In the genomic region with DNA sequence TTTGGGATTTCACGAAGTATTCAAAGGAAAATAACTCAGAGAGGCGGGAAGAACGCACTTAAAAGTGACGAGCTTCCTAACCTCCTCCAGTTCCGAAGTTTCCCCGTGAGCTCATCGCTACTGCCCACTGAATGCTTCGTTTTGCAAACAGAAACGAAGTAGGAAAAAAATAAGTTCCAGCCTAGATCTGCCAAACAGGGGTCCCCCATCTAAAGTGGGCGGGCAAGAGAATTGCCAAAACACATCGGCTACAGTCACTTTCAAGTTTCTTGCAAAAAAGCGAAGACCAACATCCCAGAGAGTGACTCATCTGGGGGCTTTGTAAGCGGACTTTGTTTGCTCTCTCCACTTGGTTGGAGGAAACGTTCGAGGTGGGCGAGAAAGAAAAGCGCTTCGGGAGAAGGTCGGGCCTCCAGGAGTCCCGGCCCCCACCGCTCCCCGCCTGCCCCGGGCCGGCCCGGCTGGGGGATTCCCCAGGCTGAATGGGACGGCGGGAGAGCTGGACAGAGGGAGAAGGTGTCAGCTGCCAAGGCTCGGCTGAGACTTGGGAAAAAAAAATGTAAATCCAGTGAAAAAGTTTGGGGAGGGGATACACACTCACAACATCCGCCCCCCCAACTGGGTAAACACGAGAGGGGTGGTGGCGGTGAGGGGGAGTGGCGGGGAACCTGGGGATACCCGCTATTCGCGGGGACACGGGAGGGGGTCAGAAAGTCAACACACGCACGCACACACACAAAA, we compare ENCODE assay signal across 8 cellular contexts. TPM values are rescaled to one million over a fixed set of nuclear protein-coding genes. Genes with fewer than 3 reads are reported as not detected.
DNase-seq lines count a peak whose midpoint lies in the region; ATAC-seq, FAIRE-seq and TF ChIP-seq lines count a peak whose summit lies in the region.

No MANE protein-coding gene starts in this region.

- intact Hi-C loops in Calu3 (cut with micrococcal nuclease; ENCODE audit: unreplicated experiment): loop anchor here (5.0 kb wide), 1 partner anchor 110 kb away; no protein-coding TSS in a partner anchor
- intact Hi-C loops in HCT116 (cut with micrococcal nuclease): loop anchor here (2.0 to 5.0 kb wide), 2 partner anchors 38 to 110 kb away; no protein-coding TSS in a partner anchor
- intact Hi-C loops in aorta (cut with DNase I): loop anchor here (2.0 to 5.0 kb wide), 2 partner anchors 35 to 112 kb away; no protein-coding TSS in a partner anchor

- TF ChIP-seq CTCF in Calu3 (IDR thresholded peaks at IDR 0.05; ENCODE audit: unreplicated experiment): no peak
- no peak for TF ChIP-seq CTCF in HCT116 (IDR thresholded peaks at IDR 0.05 in 2 of 3, conservative IDR thresholded peaks at IDR 0.05 in 1 of 3; ENCODE audit: borderline replicate concordance in 1 of 3, insufficient read depth in 1 of 3, low read depth in 2 of 3, low read length in 2 of 3)
- no peak for TF ChIP-seq CTCF in GM10248 (IDR thresholded peaks at IDR 0.05; ENCODE audit: control extremely low read depth, extremely low read depth, low read depth, missing control alignments)

- H3K4me2 ChIP-seq in HCT116 (ENCODE audit: low read length): peak overlapping the region; percentile 89

- H3K27ac ChIP-seq in HCT116 (ENCODE audit: low read depth, low read length): peak overlapping the region; percentile 96
- peak overlapping the region; percentile 77 to 91 for H3K27ac ChIP-seq in aorta (ENCODE audit: low read depth in 1 of 2, low read length in 2 of 2)

- H3K9ac ChIP-seq in HCT116 (ENCODE audit: low read length): peak overlapping the region; percentile 76

- H4K20me1 ChIP-seq in HCT116 (ENCODE audit: insufficient read depth): peaks cover 2% of the 10 kb centered on the region; the same call in 1 of the 2 replicates

- H3K27me3 Mint-ChIP-seq in Calu3 (ENCODE audit: unreplicated experiment): no peaks in the 10 kb centered on the region

- H3K4me3 Mint-ChIP-seq in Calu3 (ENCODE audit: low read depth, unreplicated experiment): peak overlapping the region; percentile 79

- peak; percentile 38 for DNase-seq in Calu3
- no peak for DNase-seq in HCT116 (ENCODE audit: low read depth, low spot score)
- peak; percentile 80 for DNase-seq in OCI-M1 (lab: John Stamatoyannopoulos, UW)
- DNase-seq in activated naive CD4-positive, alpha-beta T cell treated with anti-CD3 and anti-CD28 coated beads, Interleukin-2, amount 50 U/mL, for 16 hours: peak; percentile 42
- peak; percentile 59 to 62 for DNase-seq in frontal cortex (ENCODE audit: low spot score in 2 of 2)
- peak; percentile 60 for DNase-seq in non-pigmented ciliary epithelial cell (ENCODE audit: low read depth)
- peak; percentile 61 to 79 for DNase-seq in aorta
- no peak for DNase-seq in GM10248 (ENCODE audit: extremely low spot score)

- H2AFZ ChIP-seq in HCT116 (ENCODE audit: low read depth, low read length, poor library complexity, severe bottlenecking): no peak overlapping the region

- H3K4me1 ChIP-seq in HCT116 (ENCODE audit: control insufficient read depth in 1 of 2, insufficient read depth in 2 of 2, low read length in 2 of 2) (peaks cover 57 to 64% of the 10 kb centered on the region in 2 experiments), aorta (ENCODE audit: control insufficient read depth in 1 of 2, insufficient read depth in 2 of 2, low read length in 2 of 2) (peaks cover 4 to 12% of the 10 kb centered on the region in 2 donors)

- peaks cover 62% of the 10 kb centered on the region for H3K79me2 ChIP-seq in HCT116 (ENCODE audit: insufficient read depth, low read length)

- no peak for TF ChIP-seq RAD21 in HCT116 (IDR thresholded peaks at IDR 0.05; ENCODE audit: low read depth)

- FAIRE-seq in frontal cortex (lab: Jason Lieb, UNC): no peak

- peaks cover 0 to 39% of the 10 kb centered on the region in 2 experiments; a peak in 3 of 4 replicates for H3K36me3 ChIP-seq in HCT116 (ENCODE audit: control insufficient read depth in 1 of 2, insufficient read depth in 2 of 2, low read length in 2 of 2)
- H3K36me3 ChIP-seq in aorta (ENCODE audit: control insufficient read depth in 1 of 2, insufficient read depth in 2 of 2, low read length in 1 of 2): peaks cover 0 to 3% of the 10 kb centered on the region in 2 donors

- H3K9me3 ChIP-seq in HCT116 (ENCODE audit: control insufficient read depth in 1 of 2, insufficient read depth in 1 of 2, low read depth in 1 of 2, low read length in 2 of 2) (no peaks in the 10 kb centered on the region), aorta (ENCODE audit: control insufficient read depth, low read length) (no peaks in the 10 kb centered on the region)

- no peaks in the 10 kb centered on the region for H3K9me3 Mint-ChIP-seq in Calu3 (ENCODE audit: low read depth, unreplicated experiment)

- no peak for TF ChIP-seq POLR2A in HCT116 (IDR thresholded peaks at IDR 0.05; ENCODE audit: borderline replicate concordance, extremely low read depth, insufficient read depth, insufficient read length)

- H3K27me3 ChIP-seq in HCT116 (ENCODE audit: insufficient read depth, low read length) (no peaks in the 10 kb centered on the region), aorta (ENCODE audit: control insufficient read depth in 1 of 2, insufficient read depth in 2 of 2, low read length in 1 of 2) (peaks cover 0 to 2% of the 10 kb centered on the region in 2 donors)

- H3K4me3 ChIP-seq in HCT116 (replicated peaks in 1 of 2; ENCODE audit: low read depth in 1 of 2, low read length in 2 of 2) (peak overlapping the region; percentile 67 to 73), aorta (ENCODE audit: low read length in 2 of 2) (peak overlapping the region; percentile 76 to 90)

- no peaks in the 10 kb centered on the region for H3K9me2 ChIP-seq in HCT116 (ENCODE audit: insufficient read depth)

- peaks cover 22% of the 10 kb centered on the region for H3K4me1 Mint-ChIP-seq in Calu3 (ENCODE audit: low read depth, unreplicated experiment)

- POLR2A ChIA-PET in HCT116 (lab: Charles Lee) (interaction anchor here (0.8 to 1.9 kb wide), 6 partner anchors 13 to 126 kb away, joined by 4 to 8 read pairs (median 5); partner anchors contain the start of gene CUEDC1), GM10248 (lab: Yijun Ruan, JAX) (interaction anchor here (1.1 kb wide), 1 partner anchor 21 kb away, joined by 3 read pairs; the partner anchor contains the start of gene SRSF1)

- CTCF ChIA-PET in Calu3 (lab: Charles Lee) (interaction anchor here (1.4 to 2.6 kb wide), 2 partner anchors 12 to 94 kb away, joined by 3 to 7 read pairs; no protein-coding TSS in a partner anchor), HCT116 (lab: Charles Lee) (interaction anchor here (0.7 to 2.5 kb wide), 9 partner anchors 9 to 127 kb away, joined by 3 to 14 read pairs (median 4); no protein-coding TSS in a partner anchor), GM10248 (lab: Yijun Ruan, JAX) (interaction anchor here (0.9 to 3.4 kb wide), 8 partner anchors 11 to 129 kb away, joined by 3 to 19 read pairs (median 8); no protein-coding TSS in a partner anchor)

- ATAC-seq in HCT116 (peak; percentile 12), aorta (ENCODE audit: low FRiP score) (peak; percentile 76)

- 0 to 1% methylated on average over 38 of the region's 38 CpGs for WGBS in aorta, 2 donors

- RAD21 ChIA-PET in HCT116 (lab: Charles Lee; ENCODE audit: low non-redundant PET in 1 of 2, low total read pairs in 2 of 2, uncharacterized antibody in 2 of 2, unreplicated experiment in 2 of 2): interaction anchor here (0.7 to 1.3 kb wide), 6 partner anchors 13 to 94 kb away, joined by 3 to 7 read pairs (median 3); no protein-coding TSS in a partner anchor

- BruUV-seq in Calu3 (replicated peaks; lab: Mats Ljungman, UMichigan) (TSS peak; percentile 31), HCT116 (replicated peaks; lab: Mats Ljungman, UMichigan) (no TSS peak)

- peaks cover 46% of the 10 kb centered on the region for H3K36me3 Mint-ChIP-seq in Calu3 (ENCODE audit: insufficient read depth, unreplicated experiment)

- H3K27ac Mint-ChIP-seq in Calu3 (ENCODE audit: unreplicated experiment): peak overlapping the region; percentile 90

TF ChIP-seq in HCT116, 20 proteins besides CTCF, POLR2A, EP300 and RAD21:
- TF ChIP-seq POLR2AphosphoS5 (IDR thresholded peaks at IDR 0.05; ENCODE audit: low read depth, low read length): no peak; the same call in 1 of the 2 replicates
- peak; percentile 35; the same call in 1 of the 2 replicates for TF ChIP-seq JUND (IDR thresholded peaks at IDR 0.05)
- TF ChIP-seq SRF (IDR thresholded peaks at IDR 0.05; ENCODE audit: low read depth): no peak
- no peak for TF ChIP-seq SP1 (IDR thresholded peaks at IDR 0.05; ENCODE audit: low read depth)
- TF ChIP-seq FOSL1 (IDR thresholded peaks at IDR 0.05; ENCODE audit: low read depth): peak; percentile 49
- no peak for TF ChIP-seq YY1 (IDR thresholded peaks at IDR 0.05; ENCODE audit: extremely low read depth, insufficient replicate concordance, low read depth, low read length)
- TF ChIP-seq, protein P1, sequence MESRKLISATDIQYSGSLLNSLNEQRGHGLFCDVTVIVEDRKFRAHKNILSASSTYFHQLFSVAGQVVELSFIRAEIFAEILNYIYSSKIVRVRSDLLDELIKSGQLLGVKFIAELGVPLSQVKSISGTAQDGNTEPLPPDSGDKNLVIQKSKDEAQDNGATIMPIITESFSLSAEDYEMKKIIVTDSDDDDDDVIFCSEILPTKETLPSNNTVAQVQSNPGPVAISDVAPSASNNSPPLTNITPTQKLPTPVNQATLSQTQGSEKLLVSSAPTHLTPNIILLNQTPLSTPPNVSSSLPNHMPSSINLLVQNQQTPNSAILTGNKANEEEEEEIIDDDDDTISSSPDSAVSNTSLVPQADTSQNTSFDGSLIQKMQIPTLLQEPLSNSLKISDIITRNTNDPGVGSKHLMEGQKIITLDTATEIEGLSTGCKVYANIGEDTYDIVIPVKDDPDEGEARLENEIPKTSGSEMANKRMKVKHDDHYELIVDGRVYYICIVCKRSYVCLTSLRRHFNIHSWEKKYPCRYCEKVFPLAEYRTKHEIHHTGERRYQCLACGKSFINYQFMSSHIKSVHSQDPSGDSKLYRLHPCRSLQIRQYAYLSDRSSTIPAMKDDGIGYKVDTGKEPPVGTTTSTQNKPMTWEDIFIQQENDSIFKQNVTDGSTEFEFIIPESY (IDR thresholded peaks at IDR 0.05; ENCODE audit: extremely low read depth, insufficient replicate concordance, low read length): no peak
- peak; percentile 43; the same call in 1 of the 2 replicates for TF ChIP-seq SIN3A (IDR thresholded peaks at IDR 0.05; ENCODE audit: low read depth)

RNA-seq across cellular contexts. Expression of gene VEZF1, which starts 1.0 kb away (rescaled TPM):
- total RNA-seq in Calu3 (2022): 33.4 and 40.4 TPM in 2 replicates
- total RNA-seq in HCT116 (2021; ENCODE audit: unreplicated experiment): 70.2 TPM
- 50.5 and 55.6 TPM in 2 replicates for polyA plus RNA-seq in HCT116 (2012)
- total RNA-seq in frontal cortex: 59.5 TPM
- total RNA-seq in aorta: 10 to 100 TPM; 57.3 to 59.8 TPM
- 10 to 100 TPM; 21.2 to 27.7 TPM for polyA plus RNA-seq in aorta

RNA-seq across cellular contexts. Expression of gene SRSF1, which starts 20.0 kb away (rescaled TPM):
- total RNA-seq in Calu3 (2022) (232 and 239 TPM in 2 replicates), HCT116 (2021; ENCODE audit: unreplicated experiment) (434 TPM), frontal cortex (373 TPM), aorta (100 to 1,000 TPM; 138 to 147 TPM)
- polyA plus RNA-seq in HCT116 (2012): 157 and 231 TPM in 2 replicates
- polyA plus RNA-seq in aorta: 100 to 1,000 TPM in 1 of 2 donors, 10 to 100 TPM in 1; 84.5 to 102 TPM

RNA-seq across cellular contexts. Expression of gene CUEDC1, which starts 31.8 kb away (rescaled TPM):
- total RNA-seq in Calu3 (2022) (30.9 and 34.7 TPM in 2 replicates), HCT116 (2021; ENCODE audit: unreplicated experiment) (60.2 TPM), frontal cortex (6.5 TPM), aorta (10 to 100 TPM; 42.9 to 43.6 TPM)
- 54.1 and 58.2 TPM in 2 replicates for polyA plus RNA-seq in HCT116 (2012)
- polyA plus RNA-seq in aorta: 10 to 100 TPM; 25.4 to 26.7 TPM

Comparison
In these comparisons a context has a peak if more than half of its experiments do, and no peak if none do; other contexts are left out.
1. DNase-seq: peak in Calu3 (single experiment), OCI-M1 (single experiment), activated naive CD4-positive, alpha-beta T cell treated with anti-CD3 and anti-CD28 coated beads, Interleukin-2, amount 50 U/mL, for 16 hours (single experiment), frontal cortex (2 of 2), non-pigmented ciliary epithelial cell (single experiment) and aorta (2 of 2); none in HCT116 (single experiment) and GM10248 (single experiment).